In genomic region chr11:67642148-67642475, GRCh38 we compare ENCODE assay signal across 17 cellular contexts. TPM values are rescaled to one million over a fixed set of nuclear protein-coding genes. Genes with fewer than 3 reads are reported as not detected.
DNase-seq lines count a peak whose midpoint lies in the region; ATAC-seq and TF ChIP-seq lines count a peak whose summit lies in the region.
"Had no signal": no experiment of that assay in that cellular context is flagged by ENCODE, and none has a peak within 500 bp of the region (broad histone marks: within the 10 kb centered on the region; RNA-seq: fewer than 3 reads in every experiment).

No MANE protein-coding gene starts in this region.

- no peaks in the 10 kb centered on the region for H3K27me3 Mint-ChIP-seq in activated naive CD4-positive, alpha-beta T cell treated with anti-CD3 and anti-CD28 coated beads, Interleukin-2, amount 50 U/mL, for 24 hours
- H3K27me3 Mint-ChIP-seq: CD4-positive, alpha-beta memory T cell had no signal

- TF ChIP-seq POLR2A in tibial nerve (IDR thresholded peaks at IDR 0.05) = no peak

- no peak overlapping the region for H3K4me3 Mint-ChIP-seq in activated naive CD4-positive, alpha-beta T cell treated with anti-CD3 and anti-CD28 coated beads, Interleukin-2, amount 50 U/mL, for 24 hours
- H3K4me3 Mint-ChIP-seq: B cell; CD4-positive, alpha-beta memory T cell had no signal

- DNase-seq in activated naive CD4-positive, alpha-beta T cell treated with anti-CD3 and anti-CD28 coated beads, Interleukin-2, amount 50 U/mL, for 72 hours (ENCODE audit: low spot score in 2 of 2) = no peak
- DNase-seq in islet precursor cell (peak; percentile 36), posterior vena cava (ENCODE audit: low spot score) (peak; percentile 69), tibial nerve (ENCODE audit: low spot score in 2 of 2) (no peak)
- DNase-seq: ACHN; CD4-positive, alpha-beta memory T cell; DMS153; DMS79 treated with DMSO at 0.1 percent for 48 hours; EL had no signal

- TF ChIP-seq EP300 in tibial nerve (IDR thresholded peaks at IDR 0.05) = no peak

- H3K4me1 ChIP-seq in tibial nerve = peaks cover 0 to 8% (median 3%) of the 10 kb centered on the region in 4 donors

- no peaks in the 10 kb centered on the region for H3K9me3 Mint-ChIP-seq in activated naive CD4-positive, alpha-beta T cell treated with anti-CD3 and anti-CD28 coated beads, Interleukin-2, amount 50 U/mL, for 24 hours
- H3K9me3 Mint-ChIP-seq in activated naive CD4-positive, alpha-beta T cell treated with anti-CD3 and anti-CD28 coated beads, Interleukin-2, amount 50 U/mL, for 72 hours = no peaks in the 10 kb centered on the region

- peak overlapping the region; percentile 23 for H3K27ac Mint-ChIP-seq in activated naive CD4-positive, alpha-beta T cell treated with anti-CD3 and anti-CD28 coated beads, Interleukin-2, amount 50 U/mL, for 24 hours
- H3K27ac Mint-ChIP-seq in activated naive CD4-positive, alpha-beta T cell treated with anti-CD3 and anti-CD28 coated beads, Interleukin-2, amount 50 U/mL, for 72 hours = no peak overlapping the region
- H3K27ac Mint-ChIP-seq: B cell had no signal

- no peak for TF ChIP-seq CTCF in tibial nerve (IDR thresholded peaks at IDR 0.05)

- no peaks in the 10 kb centered on the region for H3K36me3 ChIP-seq in tibial nerve

- no peak overlapping the region for H3K4me3 ChIP-seq in tibial nerve

- H3K27me3 ChIP-seq in tibial nerve = peaks cover 0 to 24% of the 10 kb centered on the region in 2 donors

- H3K36me3 Mint-ChIP-seq in activated naive CD4-positive, alpha-beta T cell treated with anti-CD3 and anti-CD28 coated beads, Interleukin-2, amount 50 U/mL, for 24 hours = no peaks in the 10 kb centered on the region
- H3K36me3 Mint-ChIP-seq in activated naive CD4-positive, alpha-beta T cell treated with anti-CD3 and anti-CD28 coated beads, Interleukin-2, amount 50 U/mL, for 72 hours = no peaks in the 10 kb centered on the region
- H3K36me3 Mint-ChIP-seq: CD4-positive, alpha-beta memory T cell had no signal

- peaks cover 0 to 9% (median 0%) of the 10 kb centered on the region in 4 donors for H3K9me3 ChIP-seq in tibial nerve

- no peak for ATAC-seq in activated naive CD4-positive, alpha-beta T cell treated with anti-CD3 and anti-CD28 coated beads, Interleukin-2, amount 50 U/mL, for 72 hours
- ATAC-seq in HG02973 (IDR thresholded peaks at IDR 0.05; ENCODE audit: unreplicated experiment) (no peak), HG02571 (IDR thresholded peaks at IDR 0.05; ENCODE audit: unreplicated experiment) (no peak)
- ATAC-seq: HCT116 had no signal

- H3K27ac ChIP-seq in tibial nerve = no peak overlapping the region
- H3K27ac ChIP-seq: C4-2B had no signal

- 98% methylated on average over 6 of the region's 6 CpGs for WGBS in tibial nerve, 2 donors

- intact Hi-C loops in posterior vena cava (cut with DNase I) = no loop called here

- H3K4me1 Mint-ChIP-seq in activated naive CD4-positive, alpha-beta T cell treated with anti-CD3 and anti-CD28 coated beads, Interleukin-2, amount 50 U/mL, for 24 hours = peaks cover 13% of the 10 kb centered on the region

RNA-seq across cellular contexts. Expression of gene TBX10, which starts 2.5 kb away (rescaled TPM):
- total RNA-seq in activated naive CD4-positive, alpha-beta T cell treated with anti-CD3 and anti-CD28 coated beads, Interleukin-2, amount 50 U/mL, for 72 hours = not detected
- not detected for total RNA-seq in posterior vena cava
- total RNA-seq in tibial nerve = not detected
- total RNA-seq: A172; B cell; CD4-positive, alpha-beta memory T cell; H4 had no signal

RNA-seq across cellular contexts. Expression of gene ACY3, which starts 8.4 kb away (rescaled TPM):
- under 1 TPM in 1 of 2 donors, not detected in 1; 0.18 TPM for total RNA-seq in activated naive CD4-positive, alpha-beta T cell treated with anti-CD3 and anti-CD28 coated beads, Interleukin-2, amount 50 U/mL, for 72 hours
- total RNA-seq in posterior vena cava = not detected
- total RNA-seq in tibial nerve = under 1 TPM in 1 of 4 donors, not detected in 3; 0.44 TPM
- total RNA-seq: B cell; CD4-positive, alpha-beta memory T cell had no signal

RNA-seq across cellular contexts. Expression of gene NUDT8, which starts 12.4 kb away (rescaled TPM):
- 10 to 100 TPM; 27.6 to 37.3 TPM for total RNA-seq in activated naive CD4-positive, alpha-beta T cell treated with anti-CD3 and anti-CD28 coated beads, Interleukin-2, amount 50 U/mL, for 72 hours
- total RNA-seq in posterior vena cava (1 to 10 TPM; 4.6 to 5.7 TPM), tibial nerve (10 to 100 TPM; 11.0 to 21.3 (median 20.0) TPM)

RNA-seq across cellular contexts. Expression of gene ALDH3B2, which starts 32.3 kb away (rescaled TPM):
- total RNA-seq in activated naive CD4-positive, alpha-beta T cell treated with anti-CD3 and anti-CD28 coated beads, Interleukin-2, amount 50 U/mL, for 72 hours = not detected
- total RNA-seq in posterior vena cava (not detected), tibial nerve (not detected)
- total RNA-seq: A172; B cell; CD4-positive, alpha-beta memory T cell; H4 had no signal

RNA-seq across cellular contexts. Expression of gene NDUFV1, which starts 35.4 kb away (rescaled TPM):
- 100 to 1,000 TPM; 237 to 286 TPM for total RNA-seq in activated naive CD4-positive, alpha-beta T cell treated with anti-CD3 and anti-CD28 coated beads, Interleukin-2, amount 50 U/mL, for 72 hours
- total RNA-seq in posterior vena cava = 100 to 1,000 TPM; 112 to 116 TPM
- 100 to 1,000 TPM; 282 to 357 (median 323) TPM for total RNA-seq in tibial nerve

Comparison
In these comparisons a context has a peak if more than half of its experiments do, and no peak if none do; other contexts are left out.
1. DNase-seq: peak in islet precursor cell (single experiment) and posterior vena cava (single experiment); none in activated naive CD4-positive, alpha-beta T cell treated with anti-CD3 and anti-CD28 coated beads, Interleukin-2, amount 50 U/mL, for 72 hours (0 of 2) and tibial nerve (0 of 2).